26 cellular contexts compared by ENCODE assay signal in genomic region chr22:19395276-19395675, GRCh38.
"Had no signal": no experiment of that assay in that cellular context is flagged by ENCODE, and none has a peak within 500 bp of the region (broad histone marks: within the 10 kb centered on the region; RNA-seq: fewer than 3 reads in every experiment).

No MANE protein-coding gene starts in this region.

- H3K27ac Mint-ChIP-seq: activated CD4-positive, alpha-beta memory T cell treated with anti-CD3 and anti-CD28 coated beads for 36 hours; activated CD4-positive, alpha-beta T cell treated with anti-CD3 and anti-CD28 coated beads, Interleukin-2, amount 10 ng/mL, durations not matched to agents 24 days and 14 days; activated naive CD8-positive, alpha-beta T cell treated with anti-CD3 and anti-CD28 coated beads for 36 hours; activated T-cell treated with anti-CD3 and anti-CD28 coated beads, Interleukin-2, amount 50 U/mL, for 72 hours; activated T-helper 17 cell treated with anti-CD3 and anti-CD28 coated beads, Interleukin-2, amount 50 U/mL, for 72 hours had no signal

- H3K4me3 Mint-ChIP-seq: activated CD4-positive, alpha-beta memory T cell treated with anti-CD3 and anti-CD28 coated beads for 36 hours; activated CD4-positive, alpha-beta T cell treated with anti-CD3 and anti-CD28 coated beads, Interleukin-2, amount 10 ng/mL, durations not matched to agents 24 days and 14 days; activated naive CD8-positive, alpha-beta T cell treated with anti-CD3 and anti-CD28 coated beads for 36 hours; activated T-cell treated with anti-CD3 and anti-CD28 coated beads, Interleukin-2, amount 50 U/mL, for 72 hours; activated T-helper 17 cell treated with anti-CD3 and anti-CD28 coated beads, Interleukin-2, amount 50 U/mL, for 72 hours had no signal

- DNase-seq: activated CD4-positive, alpha-beta memory T cell treated with anti-CD3 and anti-CD28 coated beads for 36 hours; activated CD4-positive, alpha-beta T cell treated with anti-CD3 and anti-CD28 coated beads, Interleukin-2, amount 10 ng/mL, durations not matched to agents 24 days and 14 days; activated effector memory CD4-positive, alpha-beta T cell treated with anti-CD3 and anti-CD28 coated beads, Interleukin-2, amount 50 U/mL, for 16 hours; activated naive CD4-positive, alpha-beta T cell; activated naive CD4-positive, alpha-beta T cell treated with anti-CD3 and anti-CD28 coated beads, Interleukin-2, amount 50 U/mL, for 16 hours; activated naive CD8-positive, alpha-beta T cell treated with anti-CD3 and anti-CD28 coated beads for 36 hours; activated T-cell treated with anti-CD3 and anti-CD28 coated beads, Interleukin-2, amount 50 U/mL, for 1 hour; activated T-cell treated with anti-CD3 and anti-CD28 coated beads, Interleukin-2, amount 50 U/mL, for 72 hours; amniotic stem cell; brain microvascular endothelial cell; central memory CD4-positive, alpha-beta T cell; Karpas-422; KBM-7; NCI-H1105 treated with DMSO at 0.1 percent for 48 hours; NCI-H1436; NCI-H1694; NCI-H1930; NCI-H2081 treated with DMSO at 0.1 percent for 48 hours; NCI-H226; NCI-H446 treated with DMSO at 0.1 percent for 48 hours; NCI-H524; SHP77; SJCRH30; T1000 had no signal

- ATAC-seq: activated T-cell treated with anti-CD3 and anti-CD28 coated beads, Interleukin-2, amount 50 U/mL, for 72 hours; activated T-helper 17 cell treated with anti-CD3 and anti-CD28 coated beads, Interleukin-2, amount 50 U/mL, for 72 hours; Panc1 had no signal

- H3K4me1 Mint-ChIP-seq: activated CD4-positive, alpha-beta T cell treated with anti-CD3 and anti-CD28 coated beads, Interleukin-2, amount 10 ng/mL, durations not matched to agents 24 days and 14 days; activated naive CD8-positive, alpha-beta T cell treated with anti-CD3 and anti-CD28 coated beads for 36 hours; activated T-helper 17 cell treated with anti-CD3 and anti-CD28 coated beads, Interleukin-2, amount 50 U/mL, for 72 hours had no signal

- H3K36me3 Mint-ChIP-seq: activated naive CD8-positive, alpha-beta T cell treated with anti-CD3 and anti-CD28 coated beads for 36 hours had no signal

- H3K9me3 Mint-ChIP-seq: activated CD4-positive, alpha-beta memory T cell treated with anti-CD3 and anti-CD28 coated beads for 36 hours; activated CD4-positive, alpha-beta T cell treated with anti-CD3 and anti-CD28 coated beads, Interleukin-2, amount 10 ng/mL, durations not matched to agents 24 days and 14 days; activated naive CD8-positive, alpha-beta T cell treated with anti-CD3 and anti-CD28 coated beads for 36 hours; activated T-cell treated with anti-CD3 and anti-CD28 coated beads, Interleukin-2, amount 50 U/mL, for 72 hours; activated T-helper 17 cell treated with anti-CD3 and anti-CD28 coated beads, Interleukin-2, amount 50 U/mL, for 72 hours had no signal
